ENCODE assay signal across 8 cellular contexts in genomic region chr12:6613015-6613775, GRCh38. TPM values are rescaled to one million over a fixed set of nuclear protein-coding genes. Genes with fewer than 3 reads are reported as not detected.
DNase-seq lines count a peak whose midpoint lies in the region; ATAC-seq and TF ChIP-seq lines count a peak whose summit lies in the region.

No MANE protein-coding gene starts in this region.

- intact Hi-C loops in testis (cut with DNase I; ENCODE audit: low total_unique reads) = no loop called here

- H3K36me3 ChIP-seq in endocrine pancreas (ENCODE audit: control insufficient read depth, insufficient read depth, low read length) = no peaks in the 10 kb centered on the region
- H3K36me3 ChIP-seq in testis (ENCODE audit: low read depth, missing control alignments) = no peaks in the 10 kb centered on the region

- peak; percentile 29 for ATAC-seq in memory B cell (ENCODE audit: low read depth)
- no peak for ATAC-seq in HG03196 (IDR thresholded peaks at IDR 0.05; ENCODE audit: unreplicated experiment)

- peaks cover 41% of the 10 kb centered on the region for H3K4me1 Mint-ChIP-seq in memory B cell

- no peaks in the 10 kb centered on the region for H3K9me3 ChIP-seq in endocrine pancreas (ENCODE audit: control insufficient read depth, low read length)
- H3K9me3 ChIP-seq in testis = no peaks in the 10 kb centered on the region

- H3K27me3 Mint-ChIP-seq in memory B cell = no peaks in the 10 kb centered on the region

- H3K4me3 ChIP-seq in NB4 (ENCODE audit: low read depth, low read length) (peak overlapping the region; percentile 29), endocrine pancreas (ENCODE audit: control insufficient read depth, insufficient read depth, low read length) (no peak overlapping the region), testis (peak overlapping the region; percentile 31 to 53)

- H3K9me3 Mint-ChIP-seq in memory B cell = no peaks in the 10 kb centered on the region

- no peaks in the 10 kb centered on the region for H3K27me3 ChIP-seq in endocrine pancreas (ENCODE audit: control insufficient read depth, insufficient read depth, low read length)
- no peaks in the 10 kb centered on the region for H3K27me3 ChIP-seq in testis

- peak overlapping the region; percentile 47 for H3K9ac ChIP-seq in endocrine pancreas (ENCODE audit: control insufficient read depth, insufficient read depth, low read length)

- H3K36me3 Mint-ChIP-seq in memory B cell = no peaks in the 10 kb centered on the region

- H3K27ac Mint-ChIP-seq in memory B cell = peak overlapping the region; percentile 92

- peak; percentile 72 for DNase-seq in ELR (ENCODE audit: low read depth)
- DNase-seq in NB4 (ENCODE audit: low read depth) = peak; percentile 91
- DNase-seq in SK-MEL-5 (ENCODE audit: low read depth, low spot score) = peak; percentile 59
- no peak for DNase-seq in memory B cell (ENCODE audit: low spot score in 2 of 2)
- DNase-seq in testis = peak; percentile 83
- DNase-seq in activated CD4-positive, CD25-positive, alpha-beta regulatory T cell (lab: John Stamatoyannopoulos, UW) = no peak

- peak overlapping the region; percentile 85 to 88 for H3K27ac ChIP-seq in testis

- peak; percentile 4 for TF ChIP-seq POLR2A in NB4 (IDR thresholded peaks at IDR 0.05; ENCODE audit: extremely low read depth, insufficient read length)
- no peak for TF ChIP-seq POLR2A in testis (IDR thresholded peaks at IDR 0.05)

- WGBS in testis, 2 donors = 2 to 5% methylated on average over 14 to 17 of the region's 17 CpGs

- peak overlapping the region; percentile 35 for H3K4me3 Mint-ChIP-seq in memory B cell

- TF ChIP-seq CTCF in NB4 (IDR thresholded peaks at IDR 0.05; ENCODE audit: low read depth, low read length) = no peak
- TF ChIP-seq CTCF in testis (IDR thresholded peaks at IDR 0.05) = no peak

- no peaks in the 10 kb centered on the region for H3K4me1 ChIP-seq in endocrine pancreas (ENCODE audit: control insufficient read depth, insufficient read depth, low read length)
- peaks cover 28% of the 10 kb centered on the region for H3K4me1 ChIP-seq in testis

- in situ Hi-C loops in SK-MEL-5 (cut with HindIII; ENCODE audit: low pct_unique_long_range_greater_than_20kb, low sequenced_read_pairs) = no loop called here

RNA-seq across cellular contexts. Expression of gene CHD4, which starts 6.0 kb away (rescaled TPM):
- total RNA-seq in SK-MEL-5 (2014; rRNA removed; shearing (Covaris generic)) = 154 TPM in 2 replicates
- polyA plus RNA-seq in SK-MEL-5 (2015; cell fraction: cytosol; rRNA removed) = 134 and 153 TPM in 2 replicates
- 228 and 263 TPM in 2 replicates for polyA plus RNA-seq in SK-MEL-5 (2015; cell fraction: nucleus; rRNA removed)
- 100 to 1,000 TPM; 314 to 328 TPM for total RNA-seq in testis
- polyA plus RNA-seq in testis (ENCODE audit: insufficient read depth, low read depth, low replicate concordance) = 160 TPM

RNA-seq across cellular contexts. Expression of gene LPAR5, which starts 22.6 kb away (rescaled TPM):
- 0.11 TPM in 1 of 2 replicates, not detected in the other for total RNA-seq in SK-MEL-5 (2014; rRNA removed; shearing (Covaris generic))
- 0.20 and 0.24 TPM in 2 replicates for polyA plus RNA-seq in SK-MEL-5 (2015; cell fraction: cytosol; rRNA removed)
- not detected in 2 replicates for polyA plus RNA-seq in SK-MEL-5 (2015; cell fraction: nucleus; rRNA removed)
- total RNA-seq in testis = 1 to 10 TPM; 1.5 to 2.4 TPM
- 3.1 TPM for polyA plus RNA-seq in testis (ENCODE audit: insufficient read depth, low read depth, low replicate concordance)

RNA-seq across cellular contexts. Expression of gene ACRBP, which starts 34.0 kb away (rescaled TPM):
- total RNA-seq in SK-MEL-5 (2014; rRNA removed; shearing (Covaris generic)) = 0.21 and 0.37 TPM in 2 replicates
- 0.21 TPM in 1 of 2 replicates, not detected in the other for polyA plus RNA-seq in SK-MEL-5 (2015; cell fraction: cytosol; rRNA removed)
- polyA plus RNA-seq in SK-MEL-5 (2015; cell fraction: nucleus; rRNA removed) = 1.2 and 1.3 TPM in 2 replicates
- 100 to 1,000 TPM; 172 to 241 TPM for total RNA-seq in testis
- 715 TPM for polyA plus RNA-seq in testis (ENCODE audit: insufficient read depth, low read depth, low replicate concordance)

RNA-seq across cellular contexts. Expression of gene NOP2, which starts 45.1 kb away (rescaled TPM):
- total RNA-seq in SK-MEL-5 (2014; rRNA removed; shearing (Covaris generic)) = 63.6 and 77.1 TPM in 2 replicates
- polyA plus RNA-seq in SK-MEL-5 (2015; cell fraction: cytosol; rRNA removed) = 47.5 and 57.9 TPM in 2 replicates
- 687 and 761 TPM in 2 replicates for polyA plus RNA-seq in SK-MEL-5 (2015; cell fraction: nucleus; rRNA removed)
- total RNA-seq in testis = 10 to 100 TPM; 51.8 to 60.3 TPM
- polyA plus RNA-seq in testis (ENCODE audit: insufficient read depth, low read depth, low replicate concordance) = 38.6 TPM

RNA-seq across cellular contexts. Expression of gene ING4, which starts 49.7 kb away (rescaled TPM):
- 23.6 and 24.4 TPM in 2 replicates for total RNA-seq in SK-MEL-5 (2014; rRNA removed; shearing (Covaris generic))
- 22.2 and 25.7 TPM in 2 replicates for polyA plus RNA-seq in SK-MEL-5 (2015; cell fraction: cytosol; rRNA removed)
- polyA plus RNA-seq in SK-MEL-5 (2015; cell fraction: nucleus; rRNA removed) = 94.0 and 117 TPM in 2 replicates
- total RNA-seq in testis = 10 to 100 TPM; 58.3 to 63.0 TPM
- polyA plus RNA-seq in testis (ENCODE audit: insufficient read depth, low read depth, low replicate concordance) = 48.1 TPM

Comparison
In these comparisons a context has a peak if more than half of its experiments do, and no peak if none do; other contexts are left out.
1. DNase-seq: peak in ELR (single experiment), NB4 (single experiment), SK-MEL-5 (single experiment) and testis (single experiment); none in memory B cell (0 of 2) and activated CD4-positive, CD25-positive, alpha-beta regulatory T cell (0 of 4).
2. RNA of gene ACRBP, which starts 34.0 kb away (total RNA-seq): 172 to 241 TPM in testis; 0.21 to 0.37 TPM in SK-MEL-5; every median in the first group is over 100 times any median in the second.